8 cellular contexts compared by ENCODE assay signal in the genomic region with DNA sequence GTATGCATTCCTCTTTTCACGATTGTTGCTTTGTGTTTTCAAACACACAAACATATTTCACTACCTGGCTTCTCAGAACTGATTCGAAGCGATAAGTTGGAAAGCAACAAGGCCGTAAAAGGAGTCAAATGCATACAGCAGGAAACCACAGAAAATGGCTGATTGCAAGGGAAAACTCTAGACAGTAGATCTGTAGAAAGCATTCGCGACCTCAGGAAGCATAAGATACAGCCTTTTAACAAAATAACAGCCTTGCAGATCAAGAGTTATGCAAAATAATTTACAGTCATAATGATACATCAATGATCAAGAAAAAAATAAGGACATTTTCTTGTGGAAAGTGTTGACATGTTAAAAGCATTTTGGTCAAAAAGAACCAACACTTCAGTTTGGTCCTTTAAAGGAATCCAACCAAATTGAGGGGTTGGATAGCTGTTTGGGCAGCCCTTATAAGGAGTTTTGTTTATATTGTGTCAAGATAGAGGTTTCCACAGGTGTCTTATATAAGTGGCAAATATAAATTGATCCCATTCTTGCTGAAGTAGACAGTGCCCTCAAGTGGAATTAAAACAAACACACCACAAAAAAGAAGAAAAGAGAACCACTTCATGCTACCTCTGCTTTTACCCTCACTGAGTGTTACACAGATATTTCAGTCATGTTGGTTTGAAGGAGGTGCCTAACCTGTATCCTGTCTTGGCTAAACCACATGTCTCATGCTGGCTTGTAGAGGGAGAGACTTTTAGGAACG. TPM values are rescaled to one million over a fixed set of nuclear protein-coding genes. Genes with fewer than 3 reads are reported as not detected.
DNase-seq lines count a peak whose midpoint lies in the region; ATAC-seq and TF ChIP-seq lines count a peak whose summit lies in the region.

No MANE protein-coding gene starts in this region.

- H3K4me2 ChIP-seq in OCI-LY3 (ENCODE audit: low read length) = no peak overlapping the region

- H3K4me3 ChIP-seq in right atrium auricular region (no peak overlapping the region), OCI-LY3 (ENCODE audit: low read length) (no peak overlapping the region), dorsolateral prefrontal cortex (peak overlapping the region in 2 of 59 donors; percentile 2 to 19)

- no peaks in the 10 kb centered on the region for H3K36me3 ChIP-seq in right atrium auricular region
- peaks cover 11% of the 10 kb centered on the region for H3K36me3 ChIP-seq in OCI-LY3 (replicated peaks; ENCODE audit: low read depth, low read length)

- H4K20me1 ChIP-seq in OCI-LY3 (ENCODE audit: insufficient read depth, low read length) = no peaks in the 10 kb centered on the region

- peaks cover 17% of the 10 kb centered on the region for H3K27me3 Mint-ChIP-seq in neural crest cell (ENCODE audit: low read depth)

- H3K27ac ChIP-seq in right atrium auricular region = no peak overlapping the region
- no peak overlapping the region for H3K27ac ChIP-seq in OCI-LY3 (ENCODE audit: low read length)
- H3K27ac ChIP-seq in dorsolateral prefrontal cortex = peak overlapping the region in 33 of 59 donors; percentile 2 to 66 (median 31)

- H2AFZ ChIP-seq in OCI-LY3 (ENCODE audit: low read depth, low read length) = no peak overlapping the region

- intact Hi-C loops in Right ventricle myocardium superior (cut with DNase I) (no loop called here), dorsolateral prefrontal cortex (cut with DNase I) (loop anchor here (10.0 kb wide), 3 partner anchors 593 to 723 kb away; a partner anchor contains a TSS)

- no peak overlapping the region for H3K9ac ChIP-seq in OCI-LY3 (ENCODE audit: low read length)

- H3K36me3 Mint-ChIP-seq in neural crest cell (ENCODE audit: low read depth) = no peaks in the 10 kb centered on the region

- H3K27me3 ChIP-seq in right atrium auricular region (no peaks in the 10 kb centered on the region), OCI-LY3 (ENCODE audit: low read depth, low read length) (no peaks in the 10 kb centered on the region), dorsolateral prefrontal cortex (no peaks in the 10 kb centered on the region)

- H3K9me3 ChIP-seq in right atrium auricular region (no peaks in the 10 kb centered on the region), OCI-LY3 (ENCODE audit: insufficient read depth, low read length) (no peaks in the 10 kb centered on the region)

- H3K4me1 ChIP-seq in right atrium auricular region (peaks cover 0 to 25% of the 10 kb centered on the region in 2 donors), OCI-LY3 (ENCODE audit: low read length) (peaks cover 6% of the 10 kb centered on the region)

- no peak overlapping the region for H3K4me3 Mint-ChIP-seq in neural crest cell

- DNase-seq in Right ventricle myocardium superior (no peak), right atrium auricular region (ENCODE audit: low spot score) (no peak), dorsolateral prefrontal cortex (no peak), neural crest cell (ENCODE audit: low read depth, low spot score) (no peak), GM19240 (ENCODE audit: insufficient read length, low spot score) (no peak)
- no peak for DNase-seq in activated CD8-positive, alpha-beta memory T cell treated with anti-CD3 and anti-CD28 coated beads, Interleukin-2, amount 50 U/mL, for 4 hours

- no peak overlapping the region for H3K27ac Mint-ChIP-seq in neural crest cell (ENCODE audit: unreplicated experiment)

- ATAC-seq in Right ventricle myocardium superior (ENCODE audit: poor library complexity) = peak; percentile 46
- ATAC-seq in HG02852 (IDR thresholded peaks at IDR 0.05; ENCODE audit: unreplicated experiment) = peak; percentile 71

- TF ChIP-seq CTCF in right atrium auricular region (IDR thresholded peaks at IDR 0.05) (peak in 1 of 2 donors; percentile 49), OCI-LY3 (IDR thresholded peaks at IDR 0.05; ENCODE audit: low read depth, low read length) (peak; percentile 64), dorsolateral prefrontal cortex (IDR thresholded peaks at IDR 0.05 in 54 of 56, conservative IDR thresholded peaks at IDR 0.05 in 2 of 56; ENCODE audit: low read depth in 1 of 56, partially characterized antibody in 56 of 56) (peak in 53 of 56 donors; percentile 21 to 72 (median 53)), neural crest cell (conservative IDR thresholded peaks at IDR 0.05) (peak; percentile 59)

- H3K9me3 Mint-ChIP-seq in neural crest cell = no peaks in the 10 kb centered on the region

- H3K4me1 Mint-ChIP-seq in neural crest cell = peaks cover 9% of the 10 kb centered on the region

- H3K79me2 ChIP-seq in OCI-LY3 (ENCODE audit: low read length) = no peaks in the 10 kb centered on the region; the same call in 1 of the 2 replicates

RNA-seq across cellular contexts. Expression of a gene that starts 5.5 kb away (rescaled TPM):
- total RNA-seq in Right ventricle myocardium superior (29.4 TPM), right atrium auricular region (10 to 100 TPM; 20.0 to 21.2 TPM), dorsolateral prefrontal cortex (100 to 1,000 TPM in 2 of 120 experiments, 10 to 100 TPM in 118; 58.7 to 116 (median 82.7) TPM), neural crest cell (10.1 and 11.9 TPM in 2 replicates)

RNA-seq across cellular contexts. Expression of a gene that starts 54.0 kb away (rescaled TPM):
- total RNA-seq in Right ventricle myocardium superior (0.48 TPM), right atrium auricular region (1 to 10 TPM in 1 of 2 donors, under 1 TPM in 1; 0.44 to 1.6 TPM), dorsolateral prefrontal cortex (1 to 10 TPM in 50 of 120 experiments, under 1 TPM in 65, not detected in 5; 0.08 to 3.5 (median 0.84) TPM), neural crest cell (0.51 and 0.57 TPM in 2 replicates)

Comparison
In these comparisons a context has a peak if more than half of its experiments do, and no peak if none do; other contexts are left out.
1. H3K27ac ChIP-seq: peak in dorsolateral prefrontal cortex (33 of 59); none in right atrium auricular region (0 of 2) and OCI-LY3 (single experiment).